28 cellular contexts compared by ENCODE assay signal in the genomic region with DNA sequence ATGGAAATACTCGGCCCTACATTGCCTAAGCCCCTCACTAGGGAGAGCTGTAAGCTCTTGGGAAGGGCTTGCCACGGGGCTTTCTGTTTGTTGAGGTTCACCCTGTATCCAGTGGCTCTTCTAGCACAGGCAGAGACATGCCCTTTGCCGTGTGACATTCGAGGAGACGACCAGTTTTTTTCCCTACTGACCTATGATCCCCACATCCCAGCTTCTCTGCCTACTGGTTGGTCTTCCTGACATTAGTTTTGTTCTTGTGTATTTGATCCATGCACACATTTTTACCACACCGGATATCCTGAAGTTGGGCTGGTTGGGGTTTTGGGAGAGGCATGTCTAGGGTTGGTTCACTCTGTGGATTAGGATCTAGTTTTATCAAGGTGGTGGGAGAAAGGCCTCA.
DNase-seq lines count a peak whose midpoint lies in the region; ATAC-seq, FAIRE-seq and TF ChIP-seq lines count a peak whose summit lies in the region.
"Had no signal": no experiment of that assay in that cellular context is flagged by ENCODE, and none has a peak within 500 bp of the region (broad histone marks: within the 10 kb centered on the region; RNA-seq: fewer than 3 reads in every experiment).

No MANE protein-coding gene starts in this region.

- in situ Hi-C loops in HepG2 (cut with HindIII; ENCODE audit: extremely low pct_ligation_motif_present, low pct_unique_long_range_greater_than_20kb): no loop called here

- 0 out of 2 replicates have a peak, but pooled peaks cover under 1% of the 10 kb centered on the region for H4K20me1 ChIP-seq in HepG2 (ENCODE audit: insufficient read depth, low read length)

- H3K27ac Mint-ChIP-seq in endothelial cell (ENCODE audit: unreplicated experiment): no peak overlapping the region
- H3K27ac Mint-ChIP-seq in neural crest cell (ENCODE audit: unreplicated experiment): peak overlapping the region; percentile 43
- no peak overlapping the region for H3K27ac Mint-ChIP-seq in activated CD4-positive, alpha-beta memory T cell treated with anti-CD3 and anti-CD28 coated beads for 36 hours
- H3K27ac Mint-ChIP-seq: CD8-positive, alpha-beta memory T cell had no signal

- peaks cover 45% of the 10 kb centered on the region for H3K4me1 Mint-ChIP-seq in endothelial cell (ENCODE audit: unreplicated experiment)
- H3K4me1 Mint-ChIP-seq in neural crest cell: peaks cover 3% of the 10 kb centered on the region
- H3K4me1 Mint-ChIP-seq in activated CD4-positive, alpha-beta memory T cell treated with anti-CD3 and anti-CD28 coated beads for 36 hours (ENCODE audit: low read depth): no peaks in the 10 kb centered on the region
- H3K4me1 Mint-ChIP-seq: CD14-positive monocyte; CD8-positive, alpha-beta memory T cell had no signal

- TF ChIP-seq RAD21 in HepG2 (CRISPR knock-in tag; IDR thresholded peaks at IDR 0.05): no peak

- H3K4me3 ChIP-seq in HepG2 (replicated peaks in 1 of 3; ENCODE audit: insufficient read depth in 1 of 3, low read depth in 2 of 3, low read length in 3 of 3) (no peak overlapping the region), right lobe of liver (no peak overlapping the region), urinary bladder (ENCODE audit: low read depth, low read length) (no peak overlapping the region)
- H3K4me3 ChIP-seq: MG63, SK-N-MC had no signal

- H3K4me1 ChIP-seq in HepG2 (ENCODE audit: insufficient read depth, low read length): peaks cover 78% of the 10 kb centered on the region
- peaks cover 0 to 6% (median 0%) of the 10 kb centered on the region in 4 donors for H3K4me1 ChIP-seq in right lobe of liver
- no peaks in the 10 kb centered on the region for H3K4me1 ChIP-seq in urinary bladder (ENCODE audit: insufficient read depth)
- H3K4me1 ChIP-seq: BE2C had no signal

- BruUV-seq in HepG2 (replicated peaks; lab: Mats Ljungman, UMichigan): no TSS peak

- DNase-seq in HepG2 (ENCODE audit: low spot score) (no peak), right lobe of liver (no peak), endothelial cell (ENCODE audit: low spot score) (no peak), neural crest cell (ENCODE audit: low read depth, low spot score) (no peak)
- no peak for DNase-seq in effector CD4-positive, alpha-beta T cell
- DNase-seq in activated CD4-positive, alpha-beta memory T cell treated with anti-CD3 and anti-CD28 coated beads for 36 hours: no peak
- no peak for DNase-seq in activated CD4-positive, alpha-beta T cell treated with anti-CD3 and anti-CD28 coated beads for 48 hours
- DNase-seq: ACHN; BE2C; CD8-positive, alpha-beta memory T cell; DMS 273 treated with DMSO at 0.1 percent for 48 hours; DMS79; EL; GF-D8; KBM-7; MG63; NCI-H1105 treated with DMSO at 0.1 percent for 48 hours; NCI-H2029; NCI-H446 treated with DMSO at 0.1 percent for 48 hours; NCI-H526 treated with DMSO at 0.1 percent for 48 hours; SHP77 had no signal

- H3K9me3 Mint-ChIP-seq in endothelial cell (ENCODE audit: unreplicated experiment) (no peaks in the 10 kb centered on the region), neural crest cell (no peaks in the 10 kb centered on the region)
- H3K9me3 Mint-ChIP-seq in activated CD4-positive, alpha-beta memory T cell treated with anti-CD3 and anti-CD28 coated beads for 36 hours: no peaks in the 10 kb centered on the region
- H3K9me3 Mint-ChIP-seq: CD8-positive, alpha-beta memory T cell had no signal

- H3K36me3 Mint-ChIP-seq in endothelial cell (ENCODE audit: low read depth, unreplicated experiment): peaks cover 28% of the 10 kb centered on the region
- no peaks in the 10 kb centered on the region for H3K36me3 Mint-ChIP-seq in neural crest cell (ENCODE audit: low read depth)
- no peaks in the 10 kb centered on the region for H3K36me3 Mint-ChIP-seq in activated CD4-positive, alpha-beta memory T cell treated with anti-CD3 and anti-CD28 coated beads for 36 hours
- H3K36me3 Mint-ChIP-seq: CD14-positive monocyte; CD8-positive, alpha-beta memory T cell had no signal

- TF ChIP-seq POLR2A in HepG2 (IDR thresholded peaks at IDR 0.05; ENCODE audit: insufficient read depth in 1 of 2, low read depth in 2 of 2, low read length in 2 of 2) (no peak), right lobe of liver (IDR thresholded peaks at IDR 0.05) (no peak)

- H3K4me3 Mint-ChIP-seq in endothelial cell (ENCODE audit: unreplicated experiment): peak overlapping the region; percentile 3
- no peak overlapping the region for H3K4me3 Mint-ChIP-seq in neural crest cell
- H3K4me3 Mint-ChIP-seq in activated CD4-positive, alpha-beta memory T cell treated with anti-CD3 and anti-CD28 coated beads for 36 hours: no peak overlapping the region
- H3K4me3 Mint-ChIP-seq: CD14-positive monocyte; CD8-positive, alpha-beta memory T cell had no signal

- TF ChIP-seq CTCF in HepG2 (CRISPR knock-in tag; IDR thresholded peaks at IDR 0.05) (peak; percentile 31), right lobe of liver (IDR thresholded peaks at IDR 0.05) (no peak), endothelial cell (IDR thresholded peaks at IDR 0.05; ENCODE audit: unreplicated experiment) (no peak), neural crest cell (conservative IDR thresholded peaks at IDR 0.05) (no peak)

- TF ChIP-seq EP300 in HepG2 (IDR thresholded peaks at IDR 0.05; ENCODE audit: low read depth in 2 of 2, low read length in 2 of 2): no peak
- TF ChIP-seq EP300 in HepG2 (CRISPR knock-in tag; IDR thresholded peaks at IDR 0.05; ENCODE audit: borderline replicate concordance): no peak

- POLR2A ChIA-PET in HepG2 (lab: Yijun Ruan, JAX): no interaction called here
- POLR2A ChIA-PET in activated CD4-positive, alpha-beta memory T cell treated with anti-CD3 and anti-CD28 coated beads for 36 hours (lab: Charles Lee): no interaction called here

- H2AFZ ChIP-seq in HepG2 (ENCODE audit: low read length): no peak overlapping the region

- H3K79me2 ChIP-seq in HepG2 (ENCODE audit: insufficient read depth, low read length): peaks cover 31% of the 10 kb centered on the region

- H3K27ac ChIP-seq in HepG2 (ENCODE audit: extremely low read length, insufficient read depth, low read length): peak overlapping the region; percentile 33
- H3K27ac ChIP-seq in right lobe of liver: no peak overlapping the region
- peak overlapping the region; percentile 40 for H3K27ac ChIP-seq in urinary bladder (ENCODE audit: low read depth)
- H3K27ac ChIP-seq: 22Rv1, RWPE1, SK-N-MC had no signal

- peak; percentile 50 for ATAC-seq in HepG2
- no peak for ATAC-seq in right lobe of liver

- H3K36me3 ChIP-seq in HepG2 (replicated peaks in 1 of 2; ENCODE audit: control insufficient read depth in 1 of 2, insufficient read depth in 2 of 2, low read length in 2 of 2): peaks cover 2 to 29% of the 10 kb centered on the region in 2 experiments; a peak in 4 of 5 replicates
- H3K36me3 ChIP-seq in right lobe of liver: no peaks in the 10 kb centered on the region
- no peaks in the 10 kb centered on the region for H3K36me3 ChIP-seq in urinary bladder (ENCODE audit: insufficient read depth)
- H3K36me3 ChIP-seq: BE2C, MG63 had no signal

- H3K4me2 ChIP-seq in HepG2 (ENCODE audit: low read depth, low read length): no peak overlapping the region

- intact Hi-C loops in HepG2 (cut with micrococcal nuclease; ENCODE audit: unreplicated experiment): no loop called here
- intact Hi-C loops in right lobe of liver (cut with DNase I): loop anchor here in 1 of 2 donors (10.0 kb wide), 1 partner anchor 64 kb away; a partner anchor contains a TSS
- intact Hi-C loops in activated CD4-positive, alpha-beta memory T cell treated with anti-CD3 and anti-CD28 coated beads for 36 hours (cut with micrococcal nuclease): no loop called here

- H3K27me3 ChIP-seq in HepG2 (ENCODE audit: control insufficient read depth in 1 of 2, insufficient read depth in 2 of 2, low read length in 2 of 2): no peaks in the 10 kb centered on the region
- H3K27me3 ChIP-seq in right lobe of liver: no peaks in the 10 kb centered on the region
- H3K27me3 ChIP-seq: BE2C, MG63 had no signal

- H3K27me3 Mint-ChIP-seq in endothelial cell (ENCODE audit: unreplicated experiment) (peaks cover 5% of the 10 kb centered on the region), neural crest cell (ENCODE audit: low read depth) (no peaks in the 10 kb centered on the region)
- H3K27me3 Mint-ChIP-seq in activated CD4-positive, alpha-beta memory T cell treated with anti-CD3 and anti-CD28 coated beads for 36 hours: no peaks in the 10 kb centered on the region

- FAIRE-seq in HepG2 (lab: Jason Lieb, UNC): peak; percentile 34
- FAIRE-seq: GM12891, H54 had no signal

- no peak overlapping the region for H3K9ac ChIP-seq in HepG2 (ENCODE audit: insufficient read depth, low read depth, low read length)

- CTCF ChIA-PET in HepG2 (lab: Yijun Ruan, JAX; ENCODE audit: low intra/inter-chr PET ratio, low total read pairs): no interaction called here
- CTCF ChIA-PET in activated CD4-positive, alpha-beta memory T cell treated with anti-CD3 and anti-CD28 coated beads for 36 hours (lab: Charles Lee): no interaction called here

- H3K9me3 ChIP-seq in HepG2 (ENCODE audit: low read length) (no peaks in the 10 kb centered on the region), right lobe of liver (no peaks in the 10 kb centered on the region)
- H3K9me3 ChIP-seq: BE2C, MG63 had no signal

- WGBS in HepG2 (ENCODE audit: low lambda C conversion rate): 64% methylated on average over 6 of the region's 6 CpGs
- WGBS in right lobe of liver (ENCODE audit: insufficient coverage, low coverage, low lambda C conversion rate, missing lambda C conversion rate): 46% methylated on average over 4 of the region's 6 CpGs
- 79% methylated on average over 6 of the region's 6 CpGs for WGBS in urinary bladder

TF ChIP-seq in HepG2, 621 proteins besides CTCF, POLR2A, EP300 and RAD21 (continues in another document):
- TF ChIP-seq ATF1 (CRISPR knock-in tag; IDR thresholded peaks at IDR 0.05) (0 out of 2 replicates have a peak, but pooled peaks have one; percentile 34), PITX1 (CRISPR knock-in tag; IDR thresholded peaks at IDR 0.05) (0 out of 2 replicates have a peak, but pooled peaks have one; percentile 30), MED1 (CRISPR knock-in tag; IDR thresholded peaks at IDR 0.05) (0 out of 2 replicates have a peak, but pooled peaks have one; percentile 22), HNF4A (CRISPR knock-in tag; IDR thresholded peaks at IDR 0.05) (peak; percentile 59)
- TF ChIP-seq, protein P1, sequence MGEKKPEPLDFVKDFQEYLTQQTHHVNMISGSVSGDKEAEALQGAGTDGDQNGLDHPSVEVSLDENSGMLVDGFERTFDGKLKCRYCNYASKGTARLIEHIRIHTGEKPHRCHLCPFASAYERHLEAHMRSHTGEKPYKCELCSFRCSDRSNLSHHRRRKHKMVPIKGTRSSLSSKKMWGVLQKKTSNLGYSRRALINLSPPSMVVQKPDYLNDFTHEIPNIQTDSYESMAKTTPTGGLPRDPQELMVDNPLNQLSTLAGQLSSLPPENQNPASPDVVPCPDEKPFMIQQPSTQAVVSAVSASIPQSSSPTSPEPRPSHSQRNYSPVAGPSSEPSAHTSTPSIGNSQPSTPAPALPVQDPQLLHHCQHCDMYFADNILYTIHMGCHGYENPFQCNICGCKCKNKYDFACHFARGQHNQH (CRISPR knock-in tag; IDR thresholded peaks at IDR 0.05): no peak

Comparison
In these comparisons a context has a peak if more than half of its experiments do, and no peak if none do; other contexts are left out.
1. H3K27ac ChIP-seq: peak in HepG2 (single experiment) and urinary bladder (single experiment); none in right lobe of liver (0 of 3).